1 cellular context compared by ENCODE assay signal in the genomic region with DNA sequence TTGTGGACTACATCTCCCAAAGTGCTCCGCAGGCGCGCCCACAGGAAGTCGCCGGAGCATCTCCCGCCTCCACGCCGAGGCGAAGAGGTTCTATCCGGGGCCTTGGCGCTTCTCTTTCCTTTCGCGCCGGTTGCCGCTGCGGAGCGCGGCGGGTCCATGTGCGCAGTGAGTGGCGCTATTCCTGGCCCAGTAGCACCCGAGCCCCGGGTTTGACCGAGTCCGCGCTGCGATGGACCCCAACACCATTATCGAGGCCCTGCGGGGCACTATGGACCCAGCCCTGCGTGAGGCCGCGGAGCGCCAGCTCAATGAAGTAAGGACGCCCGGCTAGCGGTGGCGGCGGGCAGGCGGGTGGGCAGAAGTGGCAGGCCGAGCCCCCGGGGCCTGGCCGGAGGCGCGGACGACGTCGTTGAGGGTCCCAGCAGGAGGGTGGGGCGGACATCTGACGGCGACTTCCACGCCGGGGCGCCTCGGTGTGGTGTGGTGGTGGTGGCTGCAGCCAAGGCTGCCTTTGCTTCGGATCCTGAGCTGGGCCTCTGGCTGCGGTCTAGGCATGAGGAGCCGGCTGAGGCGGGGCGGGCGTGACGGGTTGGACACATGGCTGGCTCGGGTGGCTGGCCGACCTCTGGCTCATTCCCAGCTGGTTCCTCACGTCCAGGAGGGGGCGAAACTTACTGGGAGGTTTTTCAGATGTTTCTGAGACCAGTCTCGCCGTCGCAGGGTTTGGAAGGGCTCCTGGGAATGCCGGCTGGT.
TF ChIP-seq lines count a peak whose summit lies in the region.

A gene (plus strand): TSS at position 118 of the 753 bp plus-strand sequence. CDS start 112 bp downstream, at position 230.

TF ChIP-seq in HepG2, 621 proteins besides CTCF, POLR2A, EP300 and RAD21 (continued from another document and continues in another):
- TF ChIP-seq, protein P1, sequence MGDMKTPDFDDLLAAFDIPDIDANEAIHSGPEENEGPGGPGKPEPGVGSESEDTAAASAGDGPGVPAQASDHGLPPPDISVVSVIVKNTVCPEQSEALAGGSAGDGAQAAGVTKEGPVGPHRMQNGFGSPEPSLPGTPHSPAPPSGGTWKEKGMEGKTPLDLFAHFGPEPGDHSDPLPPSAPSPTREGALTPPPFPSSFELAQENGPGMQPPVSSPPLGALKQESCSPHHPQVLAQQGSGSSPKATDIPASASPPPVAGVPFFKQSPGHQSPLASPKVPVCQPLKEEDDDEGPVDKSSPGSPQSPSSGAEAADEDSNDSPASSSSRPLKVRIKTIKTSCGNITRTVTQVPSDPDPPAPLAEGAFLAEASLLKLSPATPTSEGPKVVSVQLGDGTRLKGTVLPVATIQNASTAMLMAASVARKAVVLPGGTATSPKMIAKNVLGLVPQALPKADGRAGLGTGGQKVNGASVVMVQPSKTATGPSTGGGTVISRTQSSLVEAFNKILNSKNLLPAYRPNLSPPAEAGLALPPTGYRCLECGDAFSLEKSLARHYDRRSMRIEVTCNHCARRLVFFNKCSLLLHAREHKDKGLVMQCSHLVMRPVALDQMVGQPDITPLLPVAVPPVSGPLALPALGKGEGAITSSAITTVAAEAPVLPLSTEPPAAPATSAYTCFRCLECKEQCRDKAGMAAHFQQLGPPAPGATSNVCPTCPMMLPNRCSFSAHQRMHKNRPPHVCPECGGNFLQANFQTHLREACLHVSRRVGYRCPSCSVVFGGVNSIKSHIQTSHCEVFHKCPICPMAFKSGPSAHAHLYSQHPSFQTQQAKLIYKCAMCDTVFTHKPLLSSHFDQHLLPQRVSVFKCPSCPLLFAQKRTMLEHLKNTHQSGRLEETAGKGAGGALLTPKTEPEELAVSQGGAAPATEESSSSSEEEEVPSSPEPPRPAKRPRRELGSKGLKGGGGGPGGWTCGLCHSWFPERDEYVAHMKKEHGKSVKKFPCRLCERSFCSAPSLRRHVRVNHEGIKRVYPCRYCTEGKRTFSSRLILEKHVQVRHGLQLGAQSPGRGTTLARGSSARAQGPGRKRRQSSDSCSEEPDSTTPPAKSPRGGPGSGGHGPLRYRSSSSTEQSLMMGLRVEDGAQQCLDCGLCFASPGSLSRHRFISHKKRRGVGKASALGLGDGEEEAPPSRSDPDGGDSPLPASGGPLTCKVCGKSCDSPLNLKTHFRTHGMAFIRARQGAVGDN (CRISPR knock-in tag; IDR thresholded peaks at IDR 0.05): peak; percentile 97
- no peak for TF ChIP-seq HMG20A (CRISPR knock-in tag; IDR thresholded peaks at IDR 0.05; ENCODE audit: borderline replicate concordance)
- TF ChIP-seq, protein P2, sequence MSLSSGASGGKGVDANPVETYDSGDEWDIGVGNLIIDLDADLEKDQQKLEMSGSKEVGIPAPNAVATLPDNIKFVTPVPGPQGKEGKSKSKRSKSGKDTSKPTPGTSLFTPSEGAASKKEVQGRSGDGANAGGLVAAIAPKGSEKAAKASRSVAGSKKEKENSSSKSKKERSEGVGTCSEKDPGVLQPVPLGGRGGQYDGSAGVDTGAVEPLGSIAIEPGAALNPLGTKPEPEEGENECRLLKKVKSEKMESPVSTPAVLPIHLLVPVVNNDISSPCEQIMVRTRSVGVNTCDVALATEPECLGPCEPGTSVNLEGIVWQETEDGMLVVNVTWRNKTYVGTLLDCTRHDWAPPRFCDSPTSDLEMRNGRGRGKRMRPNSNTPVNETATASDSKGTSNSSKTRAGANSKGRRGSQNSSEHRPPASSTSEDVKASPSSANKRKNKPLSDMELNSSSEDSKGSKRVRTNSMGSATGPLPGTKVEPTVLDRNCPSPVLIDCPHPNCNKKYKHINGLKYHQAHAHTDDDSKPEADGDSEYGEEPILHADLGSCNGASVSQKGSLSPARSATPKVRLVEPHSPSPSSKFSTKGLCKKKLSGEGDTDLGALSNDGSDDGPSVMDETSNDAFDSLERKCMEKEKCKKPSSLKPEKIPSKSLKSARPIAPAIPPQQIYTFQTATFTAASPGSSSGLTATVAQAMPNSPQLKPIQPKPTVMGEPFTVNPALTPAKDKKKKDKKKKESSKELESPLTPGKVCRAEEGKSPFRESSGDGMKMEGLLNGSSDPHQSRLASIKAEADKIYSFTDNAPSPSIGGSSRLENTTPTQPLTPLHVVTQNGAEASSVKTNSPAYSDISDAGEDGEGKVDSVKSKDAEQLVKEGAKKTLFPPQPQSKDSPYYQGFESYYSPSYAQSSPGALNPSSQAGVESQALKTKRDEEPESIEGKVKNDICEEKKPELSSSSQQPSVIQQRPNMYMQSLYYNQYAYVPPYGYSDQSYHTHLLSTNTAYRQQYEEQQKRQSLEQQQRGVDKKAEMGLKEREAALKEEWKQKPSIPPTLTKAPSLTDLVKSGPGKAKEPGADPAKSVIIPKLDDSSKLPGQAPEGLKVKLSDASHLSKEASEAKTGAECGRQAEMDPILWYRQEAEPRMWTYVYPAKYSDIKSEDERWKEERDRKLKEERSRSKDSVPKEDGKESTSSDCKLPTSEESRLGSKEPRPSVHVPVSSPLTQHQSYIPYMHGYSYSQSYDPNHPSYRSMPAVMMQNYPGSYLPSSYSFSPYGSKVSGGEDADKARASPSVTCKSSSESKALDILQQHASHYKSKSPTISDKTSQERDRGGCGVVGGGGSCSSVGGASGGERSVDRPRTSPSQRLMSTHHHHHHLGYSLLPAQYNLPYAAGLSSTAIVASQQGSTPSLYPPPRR (CRISPR knock-in tag; IDR thresholded peaks at IDR 0.05; ENCODE audit: borderline replicate concordance): peak; percentile 63
- TF ChIP-seq, protein P3, sequence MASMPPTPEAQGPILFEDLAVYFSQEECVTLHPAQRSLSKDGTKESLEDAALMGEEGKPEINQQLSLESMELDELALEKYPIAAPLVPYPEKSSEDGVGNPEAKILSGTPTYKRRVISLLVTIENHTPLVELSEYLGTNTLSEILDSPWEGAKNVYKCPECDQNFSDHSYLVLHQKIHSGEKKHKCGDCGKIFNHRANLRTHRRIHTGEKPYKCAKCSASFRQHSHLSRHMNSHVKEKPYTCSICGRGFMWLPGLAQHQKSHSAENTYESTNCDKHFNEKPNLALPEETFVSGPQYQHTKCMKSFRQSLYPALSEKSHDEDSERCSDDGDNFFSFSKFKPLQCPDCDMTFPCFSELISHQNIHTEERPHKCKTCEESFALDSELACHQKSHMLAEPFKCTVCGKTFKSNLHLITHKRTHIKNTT (CRISPR knock-in tag; IDR thresholded peaks at IDR 0.05): no peak
- no peak for TF ChIP-seq SETDB1 (CRISPR knock-in tag; IDR thresholded peaks at IDR 0.05; ENCODE audit: borderline replicate concordance)
- no peak for TF ChIP-seq ZFP36 (IDR thresholded peaks at IDR 0.05; ENCODE audit: borderline replicate concordance, low read depth, low read length, partially characterized antibody)
- TF ChIP-seq, protein P4, sequence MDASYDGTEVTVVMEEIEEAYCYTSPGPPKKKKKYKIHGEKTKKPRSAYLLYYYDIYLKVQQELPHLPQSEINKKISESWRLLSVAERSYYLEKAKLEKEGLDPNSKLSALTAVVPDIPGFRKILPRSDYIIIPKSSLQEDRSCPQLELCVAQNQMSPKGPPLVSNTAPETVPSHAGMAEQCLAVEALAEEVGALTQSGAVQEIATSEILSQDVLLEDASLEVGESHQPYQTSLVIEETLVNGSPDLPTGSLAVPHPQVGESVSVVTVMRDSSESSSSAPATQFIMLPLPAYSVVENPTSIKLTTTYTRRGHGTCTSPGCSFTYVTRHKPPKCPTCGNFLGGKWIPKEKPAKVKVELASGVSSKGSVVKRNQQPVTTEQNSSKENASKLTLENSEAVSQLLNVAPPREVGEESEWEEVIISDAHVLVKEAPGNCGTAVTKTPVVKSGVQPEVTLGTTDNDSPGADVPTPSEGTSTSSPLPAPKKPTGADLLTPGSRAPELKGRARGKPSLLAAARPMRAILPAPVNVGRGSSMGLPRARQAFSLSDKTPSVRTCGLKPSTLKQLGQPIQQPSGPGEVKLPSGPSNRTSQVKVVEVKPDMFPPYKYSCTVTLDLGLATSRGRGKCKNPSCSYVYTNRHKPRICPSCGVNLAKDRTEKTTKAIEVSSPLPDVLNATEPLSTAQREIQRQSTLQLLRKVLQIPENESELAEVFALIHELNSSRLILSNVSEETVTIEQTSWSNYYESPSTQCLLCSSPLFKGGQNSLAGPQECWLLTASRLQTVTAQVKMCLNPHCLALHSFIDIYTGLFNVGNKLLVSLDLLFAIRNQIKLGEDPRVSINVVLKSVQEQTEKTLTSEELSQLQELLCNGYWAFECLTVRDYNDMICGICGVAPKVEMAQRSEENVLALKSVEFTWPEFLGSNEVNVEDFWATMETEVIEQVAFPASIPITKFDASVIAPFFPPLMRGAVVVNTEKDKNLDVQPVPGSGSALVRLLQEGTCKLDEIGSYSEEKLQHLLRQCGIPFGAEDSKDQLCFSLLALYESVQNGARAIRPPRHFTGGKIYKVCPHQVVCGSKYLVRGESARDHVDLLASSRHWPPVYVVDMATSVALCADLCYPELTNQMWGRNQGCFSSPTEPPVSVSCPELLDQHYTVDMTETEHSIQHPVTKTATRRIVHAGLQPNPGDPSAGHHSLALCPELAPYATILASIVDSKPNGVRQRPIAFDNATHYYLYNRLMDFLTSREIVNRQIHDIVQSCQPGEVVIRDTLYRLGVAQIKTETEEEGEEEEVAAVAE (CRISPR knock-in tag; IDR thresholded peaks at IDR 0.05; ENCODE audit: borderline replicate concordance): no peak
- TF ChIP-seq, protein P5, sequence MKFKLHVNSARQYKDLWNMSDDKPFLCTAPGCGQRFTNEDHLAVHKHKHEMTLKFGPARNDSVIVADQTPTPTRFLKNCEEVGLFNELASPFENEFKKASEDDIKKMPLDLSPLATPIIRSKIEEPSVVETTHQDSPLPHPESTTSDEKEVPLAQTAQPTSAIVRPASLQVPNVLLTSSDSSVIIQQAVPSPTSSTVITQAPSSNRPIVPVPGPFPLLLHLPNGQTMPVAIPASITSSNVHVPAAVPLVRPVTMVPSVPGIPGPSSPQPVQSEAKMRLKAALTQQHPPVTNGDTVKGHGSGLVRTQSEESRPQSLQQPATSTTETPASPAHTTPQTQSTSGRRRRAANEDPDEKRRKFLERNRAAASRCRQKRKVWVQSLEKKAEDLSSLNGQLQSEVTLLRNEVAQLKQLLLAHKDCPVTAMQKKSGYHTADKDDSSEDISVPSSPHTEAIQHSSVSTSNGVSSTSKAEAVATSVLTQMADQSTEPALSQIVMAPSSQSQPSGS (CRISPR knock-in tag; IDR thresholded peaks at IDR 0.05): peak; percentile 68
- peak; percentile 80; the same call in 1 of the 2 replicates for TF ChIP-seq KDM3A (CRISPR knock-in tag; IDR thresholded peaks at IDR 0.05; ENCODE audit: low read depth)
- TF ChIP-seq KLF11 (CRISPR knock-in tag; IDR thresholded peaks at IDR 0.05): no peak; the same call in 1 of the 2 replicates
- no peak for TF ChIP-seq ARNT (IDR thresholded peaks at IDR 0.05)
- no peak for TF ChIP-seq HMGA1 (CRISPR knock-in tag; conservative IDR thresholded peaks at IDR 0.05)
- TF ChIP-seq GATAD2A (CRISPR knock-in tag; IDR thresholded peaks at IDR 0.05): no peak
- TF ChIP-seq NFKBIZ (CRISPR knock-in tag; IDR thresholded peaks at IDR 0.05): no peak
- TF ChIP-seq, protein P6, sequence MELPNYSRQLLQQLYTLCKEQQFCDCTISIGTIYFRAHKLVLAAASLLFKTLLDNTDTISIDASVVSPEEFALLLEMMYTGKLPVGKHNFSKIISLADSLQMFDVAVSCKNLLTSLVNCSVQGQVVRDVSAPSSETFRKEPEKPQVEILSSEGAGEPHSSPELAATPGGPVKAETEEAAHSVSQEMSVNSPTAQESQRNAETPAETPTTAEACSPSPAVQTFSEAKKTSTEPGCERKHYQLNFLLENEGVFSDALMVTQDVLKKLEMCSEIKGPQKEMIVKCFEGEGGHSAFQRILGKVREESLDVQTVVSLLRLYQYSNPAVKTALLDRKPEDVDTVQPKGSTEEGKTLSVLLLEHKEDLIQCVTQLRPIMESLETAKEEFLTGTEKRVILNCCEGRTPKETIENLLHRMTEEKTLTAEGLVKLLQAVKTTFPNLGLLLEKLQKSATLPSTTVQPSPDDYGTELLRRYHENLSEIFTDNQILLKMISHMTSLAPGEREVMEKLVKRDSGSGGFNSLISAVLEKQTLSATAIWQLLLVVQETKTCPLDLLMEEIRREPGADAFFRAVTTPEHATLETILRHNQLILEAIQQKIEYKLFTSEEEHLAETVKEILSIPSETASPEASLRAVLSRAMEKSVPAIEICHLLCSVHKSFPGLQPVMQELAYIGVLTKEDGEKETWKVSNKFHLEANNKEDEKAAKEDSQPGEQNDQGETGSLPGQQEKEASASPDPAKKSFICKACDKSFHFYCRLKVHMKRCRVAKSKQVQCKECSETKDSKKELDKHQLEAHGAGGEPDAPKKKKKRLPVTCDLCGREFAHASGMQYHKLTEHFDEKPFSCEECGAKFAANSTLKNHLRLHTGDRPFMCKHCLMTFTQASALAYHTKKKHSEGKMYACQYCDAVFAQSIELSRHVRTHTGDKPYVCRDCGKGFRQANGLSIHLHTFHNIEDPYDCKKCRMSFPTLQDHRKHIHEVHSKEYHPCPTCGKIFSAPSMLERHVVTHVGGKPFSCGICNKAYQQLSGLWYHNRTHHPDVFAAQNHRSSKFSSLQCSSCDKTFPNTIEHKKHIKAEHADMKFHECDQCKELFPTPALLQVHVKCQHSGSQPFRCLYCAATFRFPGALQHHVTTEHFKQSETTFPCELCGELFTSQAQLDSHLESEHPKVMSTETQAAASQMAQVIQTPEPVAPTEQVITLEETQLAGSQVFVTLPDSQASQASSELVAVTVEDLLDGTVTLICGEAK (IDR thresholded peaks at IDR 0.05): peak; percentile 55; the same call in 1 of the 2 replicates
- TF ChIP-seq, protein P6 (CRISPR knock-in tag; IDR thresholded peaks at IDR 0.05): peak; percentile 84; the same call in 1 of the 2 replicates
- TF ChIP-seq REXO4 (CRISPR knock-in tag; IDR thresholded peaks at IDR 0.05; ENCODE audit: borderline replicate concordance): no peak
- TF ChIP-seq GATA4 (IDR thresholded peaks at IDR 0.05; ENCODE audit: borderline replicate concordance, low read depth): no peak
